ENCODE assay signal across 15 cellular contexts in genomic region chr11:36311926-36312592, GRCh38. TPM values are rescaled to one million over a fixed set of nuclear protein-coding genes. Genes with fewer than 3 reads are reported as not detected.
DNase-seq lines count a peak whose midpoint lies in the region; ATAC-seq, FAIRE-seq and TF ChIP-seq lines count a peak whose summit lies in the region.
"Had no signal": no experiment of that assay in that cellular context is flagged by ENCODE, and none has a peak within 500 bp of the region (broad histone marks: within the 10 kb centered on the region; RNA-seq: fewer than 3 reads in every experiment).

No MANE protein-coding gene starts in this region.

- H3K27ac Mint-ChIP-seq in MCF 10A (ENCODE audit: low read depth, unreplicated experiment) (peak overlapping the region; percentile 57), CD14-positive monocyte (no peak overlapping the region)
- H3K27ac Mint-ChIP-seq: activated CD4-positive, alpha-beta T cell treated with anti-CD3 and anti-CD28 coated beads, Interleukin-2, amount 10 ng/mL, durations not matched to agents 7 days and 5 days; immature natural killer cell; naive thymus-derived CD4-positive, alpha-beta T cell had no signal

- H3K36me3 Mint-ChIP-seq in MCF 10A (ENCODE audit: insufficient read depth, unreplicated experiment) (peaks cover 6% of the 10 kb centered on the region), CD14-positive monocyte (no peaks in the 10 kb centered on the region)
- H3K36me3 Mint-ChIP-seq: immature natural killer cell; naive thymus-derived CD4-positive, alpha-beta T cell had no signal

- 29% methylated on average over 4 of the region's 4 CpGs for WGBS in GM12878 (ENCODE audit: insufficient coverage, insufficient replicate concordance, low lambda C conversion rate, missing lambda C conversion rate)

- H3K4me1 ChIP-seq in breast epithelium (no peaks in the 10 kb centered on the region), GM12878 (ENCODE audit: control insufficient read depth, insufficient read depth, low read length) (no peaks in the 10 kb centered on the region)
- H3K4me1 ChIP-seq: sigmoid colon, upper lobe of right lung had no signal

- no TSS peak for BruUV-seq in MCF 10A (replicated peaks; lab: Mats Ljungman, UMichigan)
- BruUV-seq in GM12878 (replicated peaks; lab: Mats Ljungman, UMichigan), result no TSS peak

- SMC1A ChIA-PET in GM12878 (lab: Charles Lee; ENCODE audit: uncharacterized antibody, unreplicated experiment), result interaction anchor here (1.0 to 2.1 kb wide), 5 partner anchors 16 to 166 kb away, joined by 3 to 9 read pairs (median 4); no protein-coding TSS in a partner anchor

- H3K9me3 Mint-ChIP-seq in MCF 10A (ENCODE audit: unreplicated experiment), result no peaks in the 10 kb centered on the region
- H3K9me3 Mint-ChIP-seq in CD14-positive monocyte, result peaks cover 0 to 3% (median 0%) of the 10 kb centered on the region in 7 donors
- H3K9me3 Mint-ChIP-seq: activated CD4-positive, alpha-beta T cell treated with anti-CD3 and anti-CD28 coated beads, Interleukin-2, amount 10 ng/mL, durations not matched to agents 7 days and 5 days; immature natural killer cell had no signal

- CTCF ChIA-PET in MCF 10A (lab: Yijun Ruan, JAX), result interaction anchor here (0.6 kb wide), 1 partner anchor 477 kb away, joined by 5 read pairs; no protein-coding TSS in a partner anchor
- CTCF ChIA-PET in GM12878 (lab: Yijun Ruan, JAX), result interaction anchor here (1.4 to 3.6 kb wide), 4 partner anchors 20 to 181 kb away, joined by 3 to 25 read pairs (median 6); no protein-coding TSS in a partner anchor

- TF ChIP-seq RAD21 in GM12878 (IDR thresholded peaks at IDR 0.05; ENCODE audit: insufficient read depth, low read depth, low read length), result no peak

- H3K9ac ChIP-seq in GM12878 (ENCODE audit: control insufficient read depth, insufficient read depth, low read length), result no peak overlapping the region

- peak; percentile 31 for ATAC-seq in GM12878
- ATAC-seq: naive thymus-derived CD4-positive, alpha-beta T cell; upper lobe of right lung had no signal

- H3K4me3 Mint-ChIP-seq in MCF 10A (ENCODE audit: unreplicated experiment), result no peak overlapping the region
- no peak overlapping the region for H3K4me3 Mint-ChIP-seq in CD14-positive monocyte
- H3K4me3 Mint-ChIP-seq: activated CD4-positive, alpha-beta T cell treated with anti-CD3 and anti-CD28 coated beads, Interleukin-2, amount 10 ng/mL, durations not matched to agents 7 days and 5 days; immature natural killer cell; naive thymus-derived CD4-positive, alpha-beta T cell had no signal

- TF ChIP-seq CTCF in MCF 10A (IDR thresholded peaks at IDR 0.05; ENCODE audit: unreplicated experiment) (no peak), breast epithelium (IDR thresholded peaks at IDR 0.05) (no peak), GM12878 (IDR thresholded peaks at IDR 0.05 in 2 of 3, conservative IDR thresholded peaks at IDR 0.05 in 1 of 3; ENCODE audit: control insufficient read depth in 2 of 3, extremely low read depth in 1 of 3, insufficient read depth in 1 of 3, low read depth in 3 of 3, low read length in 3 of 3) (no peak), CD14-positive monocyte (IDR thresholded peaks at IDR 0.05) (no peak)

- H3K4me3 ChIP-seq in breast epithelium (no peak overlapping the region), GM12878 (no peak overlapping the region)
- H3K4me3 ChIP-seq: sigmoid colon, SK-N-MC, upper lobe of right lung had no signal

- H3K27me3 ChIP-seq in breast epithelium (no peaks in the 10 kb centered on the region), GM12878 (replicated peaks in 1 of 2; ENCODE audit: control insufficient read depth in 2 of 2, insufficient read depth in 2 of 2, low read length in 1 of 2) (peaks cover 0 to 2% of the 10 kb centered on the region in 2 experiments; a peak in 1 of 4 replicates)
- H3K27me3 ChIP-seq: sigmoid colon, upper lobe of right lung had no signal

- no peaks in the 10 kb centered on the region for H3K36me3 ChIP-seq in breast epithelium
- no peaks in the 10 kb centered on the region for H3K36me3 ChIP-seq in GM12878 (ENCODE audit: control insufficient read depth in 2 of 2, insufficient read depth in 2 of 2, low read length in 1 of 2)
- H3K36me3 ChIP-seq: sigmoid colon, upper lobe of right lung had no signal

- TF ChIP-seq EP300 in GM12878 (IDR thresholded peaks at IDR 0.05; ENCODE audit: borderline replicate concordance in 1 of 2, control insufficient read depth in 1 of 2, low read depth in 2 of 2, low read length in 2 of 2), result no peak

- in situ Hi-C loops in GM12878 (cut with MboI), result no loop called here

- intact Hi-C loops in MCF 10A (cut with micrococcal nuclease) (loop anchor here (2.0 kb wide), 1 partner anchor 65 kb away; no protein-coding TSS in a partner anchor), breast epithelium (cut with DNase I; ENCODE audit: low total_unique reads) (no loop called here), GM12878 (cut with micrococcal nuclease; ENCODE audit: unreplicated experiment) (loop anchor here (2.0 kb wide), 1 partner anchor 43 kb away; no protein-coding TSS in a partner anchor), CD14-positive monocyte (cut with micrococcal nuclease) (no loop called here)

- no peaks in the 10 kb centered on the region for H3K27me3 Mint-ChIP-seq in MCF 10A (ENCODE audit: insufficient read depth, unreplicated experiment)
- peaks cover 0 to 12% (median 6%) of the 10 kb centered on the region in 3 donors for H3K27me3 Mint-ChIP-seq in CD14-positive monocyte (ENCODE audit: low read depth in 3 of 3)

- FAIRE-seq in GM12878 (lab: Jason Lieb, UNC) (no peak), urothelium cell line (lab: Jason Lieb, UNC) (no peak)
- FAIRE-seq: G401.6 had no signal

- H3K4me1 Mint-ChIP-seq in MCF 10A (ENCODE audit: insufficient read depth, unreplicated experiment) (peaks cover 43% of the 10 kb centered on the region), CD14-positive monocyte (peaks cover 2% of the 10 kb centered on the region)
- H3K4me1 Mint-ChIP-seq: activated CD4-positive, alpha-beta T cell treated with anti-CD3 and anti-CD28 coated beads, Interleukin-2, amount 10 ng/mL, durations not matched to agents 7 days and 5 days had no signal

- H2AFZ ChIP-seq in GM12878 (ENCODE audit: control insufficient read depth, low read depth, low read length), result no peak overlapping the region

- no peak for TF ChIP-seq POLR2A in breast epithelium (IDR thresholded peaks at IDR 0.05)
- no peak for TF ChIP-seq POLR2A in GM12878 (IDR thresholded peaks at IDR 0.05; ENCODE audit: low read depth, low read length)

- H4K20me1 ChIP-seq in GM12878 (ENCODE audit: control insufficient read depth, insufficient read depth), result no peaks in the 10 kb centered on the region

- POLR2A ChIA-PET in MCF 10A (lab: Yijun Ruan, JAX) (interaction anchor here (0.5 to 1.0 kb wide), 2 partner anchors 11 to 98 kb away, joined by 3 to 4 read pairs; no protein-coding TSS in a partner anchor), GM12878 (lab: Charles Lee) (no interaction called here)

- H3K27ac ChIP-seq in breast epithelium (no peak overlapping the region), GM12878 (ENCODE audit: control insufficient read depth, insufficient read depth) (no peak overlapping the region)
- H3K27ac ChIP-seq: sigmoid colon, SK-N-MC, upper lobe of right lung had no signal

- no peaks in the 10 kb centered on the region for H3K79me2 ChIP-seq in GM12878 (ENCODE audit: control insufficient read depth, insufficient read depth, low read length)

- DNase-seq in MCF 10A (ENCODE audit: unreplicated experiment), result peak; percentile 55
- DNase-seq in breast epithelium (ENCODE audit: low spot score in 2 of 2), result no peak
- peak; percentile 51 for DNase-seq in NCI-H2196 treated with DMSO at 0.1 percent for 48 hours (lab: John Stamatoyannopoulos, UW; ENCODE audit: unreplicated experiment)
- no peak for DNase-seq in GM12878 (ENCODE audit: low read depth, low spot score)
- peak; percentile 29 for DNase-seq in urothelium cell line (ENCODE audit: low spot score)
- DNase-seq in NOMO-1 treated with DMSO at 0.1 percent for 48 hours (lab: John Stamatoyannopoulos, UW; ENCODE audit: unreplicated experiment), result no peak
- no peak for DNase-seq in UCSD-AML1 (lab: John Stamatoyannopoulos, UW; ENCODE audit: unreplicated experiment)
- DNase-seq in CD14-positive monocyte (ENCODE audit: low spot score), result no peak
- DNase-seq: activated CD4-positive, alpha-beta T cell treated with anti-CD3 and anti-CD28 coated beads, Interleukin-2, amount 10 ng/mL, durations not matched to agents 7 days and 5 days; immature natural killer cell; naive thymus-derived CD4-positive, alpha-beta T cell; sigmoid colon; upper lobe of right lung had no signal

- H3K9me3 ChIP-seq in breast epithelium (no peaks in the 10 kb centered on the region), GM12878 (replicated peaks; ENCODE audit: control insufficient read depth, insufficient read depth, low read length) (no peaks in the 10 kb centered on the region)
- H3K9me3 ChIP-seq: sigmoid colon, upper lobe of right lung had no signal

- H3K4me2 ChIP-seq in GM12878 (ENCODE audit: control insufficient read depth, insufficient read depth), result no peak overlapping the region

- RAD21 ChIA-PET in GM12878 (lab: Charles Lee; ENCODE audit: unreplicated experiment), result interaction anchor here (0.8 to 1.9 kb wide), 5 partner anchors 18 to 181 kb away, joined by 3 to 5 read pairs (median 4); no protein-coding TSS in a partner anchor

RNA-seq across cellular contexts. Expression of gene PRR5L, which starts 16.0 kb away (rescaled TPM):
- total RNA-seq in MCF 10A (2022) (14.2 and 23.9 TPM in 2 replicates), breast epithelium (10 to 100 TPM in 2 of 3 donors, 1 to 10 TPM in 1; 5.6 to 16.1 (median 16.0) TPM), GM12878 (2014; rRNA removed) (1.3 and 1.7 TPM in 2 replicates), GM12878 (2014; rRNA removed; fragmentation: Illumina TruSeq; extraction: Trizol) (0.67 and 1.1 TPM in 2 replicates), GM12878 (2021) (0.58 and 1.5 TPM in 2 replicates)
- 2.9 and 5.1 TPM in 2 replicates for total RNA-seq in GM12878 (2013; cell fraction: nucleolus; rRNA removed)
- 0.35 TPM for polyA plus RNA-seq in GM12878 (2011; ENCODE audit: low read depth)
- polyA plus RNA-seq in GM12878 (2011; rRNA removed) (2.3 and 4.2 TPM in 2 replicates), GM12878 (2014; fragmentation: Illumina TruSeq; extraction: Trizol) (0.60 and 0.93 TPM in 2 replicates), GM12878 (2014; fragmentation: Nextera tagmentation; extraction: Ambion mirVana) (under 1 TPM; 0.11 to 0.24 TPM), GM12878 (2014; rRNA removed) (0.47 and 1.3 TPM in 2 replicates), GM12878 (2016; fragmentation: Nextera tagmentation; extraction: Ambion mirVana) (under 1 TPM in 1 of 2 experiments, not detected in 1; 0.24 TPM), CD14-positive monocyte (1 to 10 TPM; 3.5 to 7.4 TPM)
- polyA plus RNA-seq in GM12878 (2011; cell fraction: cytosol; rRNA removed), result 3.2 and 4.4 TPM in 2 replicates
- polyA plus RNA-seq in GM12878 (2011; cell fraction: nucleus; rRNA removed), result 7.5 and 10.8 TPM in 2 replicates
- polyA plus RNA-seq in GM12878 (2012), result 0.46 and 0.51 TPM in 2 replicates
- 6.6 and 8.1 TPM in 2 replicates for polyA minus RNA-seq in GM12878 (2011; rRNA and poly(A)+ RNA removed)
- 1.2 and 5.4 TPM in 2 replicates for polyA minus RNA-seq in GM12878 (2011; cell fraction: cytosol; rRNA and poly(A)+ RNA removed)
- polyA minus RNA-seq in GM12878 (2011; cell fraction: nucleus; rRNA and poly(A)+ RNA removed), result 3.6 and 12.3 TPM in 2 replicates

RNA-seq across cellular contexts. Expression of gene COMMD9, which starts 22.8 kb away (rescaled TPM):
- total RNA-seq in MCF 10A (2022), result 38.7 and 39.8 TPM in 2 replicates
- total RNA-seq in breast epithelium, result 10 to 100 TPM; 38.3 to 61.6 (median 53.6) TPM
- 11.6 and 13.9 TPM in 2 replicates for total RNA-seq in GM12878 (2013; cell fraction: nucleolus; rRNA removed)
- 39.0 and 41.9 TPM in 2 replicates for total RNA-seq in GM12878 (2014; rRNA removed)
- 26.6 and 31.4 TPM in 2 replicates for total RNA-seq in GM12878 (2014; rRNA removed; fragmentation: Illumina TruSeq; extraction: Trizol)
- 47.3 and 47.4 TPM in 2 replicates for total RNA-seq in GM12878 (2021)
- 9.5 TPM for polyA plus RNA-seq in GM12878 (2011; ENCODE audit: low read depth)
- polyA plus RNA-seq in GM12878 (2011; rRNA removed), result 26.8 and 38.6 TPM in 2 replicates
- polyA plus RNA-seq in GM12878 (2011; cell fraction: cytosol; rRNA removed), result 32.5 and 52.8 TPM in 2 replicates
- 31.8 and 39.6 TPM in 2 replicates for polyA plus RNA-seq in GM12878 (2011; cell fraction: nucleus; rRNA removed)
- polyA plus RNA-seq in GM12878 (2012), result 22.3 and 27.3 TPM in 2 replicates
- 41.9 and 55.9 TPM in 2 replicates for polyA plus RNA-seq in GM12878 (2014; fragmentation: Illumina TruSeq; extraction: Trizol)
- 100 to 1,000 TPM; 102 to 119 TPM for polyA plus RNA-seq in GM12878 (2014; fragmentation: Nextera tagmentation; extraction: Ambion mirVana)
- 49.8 and 56.4 TPM in 2 replicates for polyA plus RNA-seq in GM12878 (2014; rRNA removed)
- 10 to 100 TPM; 77.7 to 78.7 TPM for polyA plus RNA-seq in GM12878 (2016; fragmentation: Nextera tagmentation; extraction: Ambion mirVana)
- 26.9 and 34.7 TPM in 2 replicates for polyA minus RNA-seq in GM12878 (2011; rRNA and poly(A)+ RNA removed)
- polyA minus RNA-seq in GM12878 (2011; cell fraction: cytosol; rRNA and poly(A)+ RNA removed), result 7.6 and 12.8 TPM in 2 replicates
- polyA minus RNA-seq in GM12878 (2011; cell fraction: nucleus; rRNA and poly(A)+ RNA removed), result 5.2 and 8.6 TPM in 2 replicates
- 100 to 1,000 TPM; 235 to 238 TPM for polyA plus RNA-seq in CD14-positive monocyte

Comparison
In these comparisons a context has a peak if more than half of its experiments do, and no peak if none do; other contexts are left out.
1. DNase-seq: peak in MCF 10A (single experiment), NCI-H2196 treated with DMSO at 0.1 percent for 48 hours (single experiment) and urothelium cell line (single experiment); none in breast epithelium (0 of 2), GM12878 (single experiment), NOMO-1 treated with DMSO at 0.1 percent for 48 hours (single experiment), UCSD-AML1 (single experiment) and CD14-positive monocyte (single experiment).
2. intact Hi-C loops: an anchor here in MCF 10A (2.0 kb wide) and GM12878 (2.0 kb wide); none called in breast epithelium and CD14-positive monocyte.